ENCODE assay signal across 7 cellular contexts in genomic region chr3:197193755-197194154, GRCh38.
DNase-seq lines count a peak whose midpoint lies in the region; ATAC-seq, FAIRE-seq and TF ChIP-seq lines count a peak whose summit lies in the region.
"Not testable (repeated sequence)": the region's sequence is repeated elsewhere in the genome, so short reads cannot be mapped to it uniquely, and the experiment has no call there.

No MANE protein-coding gene starts in this region.

- not testable (repeated sequence) for H3K9ac ChIP-seq in HepG2 (ENCODE audit: insufficient read depth, low read depth, low read length)

- BruUV-seq in HepG2 (replicated peaks; lab: Mats Ljungman, UMichigan), result TSS peak; percentile 5

- not testable (repeated sequence) for TF ChIP-seq EP300 in HepG2 (IDR thresholded peaks at IDR 0.05; ENCODE audit: low read depth in 2 of 2, low read length in 2 of 2); HepG2 (CRISPR knock-in tag; IDR thresholded peaks at IDR 0.05; ENCODE audit: borderline replicate concordance)

- peaks cover 15% of the 10 kb centered on the region for H3K36me3 ChIP-seq in brain microvascular endothelial cell (replicated peaks)
- not testable (repeated sequence) for H3K36me3 ChIP-seq in HepG2 (replicated peaks in 1 of 2; ENCODE audit: control insufficient read depth in 1 of 2, insufficient read depth in 2 of 2, low read length in 2 of 2); upper lobe of right lung

- not testable (repeated sequence) for ATAC-seq in HepG2, upper lobe of right lung

- H2AFZ ChIP-seq in HepG2 (ENCODE audit: low read length), result not testable (repeated sequence)

- in situ Hi-C loops in brain microvascular endothelial cell (cut with HindIII; ENCODE audit: low pct_ligation_motif_present, low sequenced_read_pairs); HepG2 (cut with HindIII; ENCODE audit: extremely low pct_ligation_motif_present, low pct_unique_long_range_greater_than_20kb): not testable (repeated sequence)

- peaks cover 69% of the 10 kb centered on the region for H3K79me2 ChIP-seq in HepG2 (ENCODE audit: insufficient read depth, low read length)

- 95% methylated on average over 3 of the region's 3 CpGs for WGBS in HepG2 (ENCODE audit: low lambda C conversion rate)

- FAIRE-seq in HepG2 (lab: Jason Lieb, UNC), result peak; percentile 8

- not testable (repeated sequence) for H3K4me3 ChIP-seq in brain microvascular endothelial cell (ENCODE audit: low read depth, low read length); HepG2 (replicated peaks in 1 of 3; ENCODE audit: insufficient read depth in 1 of 3, low read depth in 2 of 3, low read length in 3 of 3); upper lobe of right lung

- peak overlapping the region; percentile 5 for H3K27ac ChIP-seq in brain microvascular endothelial cell
- not testable (repeated sequence) for H3K27ac ChIP-seq in HepG2 (ENCODE audit: extremely low read length, insufficient read depth, low read length); upper lobe of right lung

- H3K9me3 ChIP-seq in HepG2 (ENCODE audit: low read length); upper lobe of right lung: not testable (repeated sequence)

- POLR2A ChIA-PET in HepG2 (lab: Yijun Ruan, JAX), result not testable (repeated sequence)

- intact Hi-C loops in HepG2 (cut with micrococcal nuclease; ENCODE audit: unreplicated experiment); upper lobe of right lung (cut with DNase I): not testable (repeated sequence)

- CTCF ChIA-PET in HepG2 (lab: Yijun Ruan, JAX; ENCODE audit: low intra/inter-chr PET ratio, low total read pairs), result not testable (repeated sequence)

- not testable (repeated sequence) for H3K27me3 ChIP-seq in brain microvascular endothelial cell (replicated peaks); HepG2 (ENCODE audit: control insufficient read depth in 1 of 2, insufficient read depth in 2 of 2, low read length in 2 of 2); upper lobe of right lung

- H3K4me1 ChIP-seq in HepG2 (ENCODE audit: insufficient read depth, low read length); upper lobe of right lung: not testable (repeated sequence)

- TF ChIP-seq RAD21 in HepG2 (CRISPR knock-in tag; IDR thresholded peaks at IDR 0.05), result not testable (repeated sequence)

- TF ChIP-seq CTCF in brain microvascular endothelial cell (IDR thresholded peaks at IDR 0.05; ENCODE audit: low read depth, low read length, missing control alignments); HepG2 (CRISPR knock-in tag; IDR thresholded peaks at IDR 0.05); upper lobe of right lung (IDR thresholded peaks at IDR 0.05): not testable (repeated sequence)

- H3K4me2 ChIP-seq in HepG2 (ENCODE audit: low read depth, low read length), result not testable (repeated sequence)

- DNase-seq in EH (ENCODE audit: low read depth), result peak; percentile 16
- peak; percentile 41 for DNase-seq in LHCN-M2 (ENCODE audit: low read depth)
- DNase-seq in NCI-H226, result peak; percentile 22
- DNase-seq in SKM-1 treated with dmso at 0.1 percent for 144 hours (lab: John Stamatoyannopoulos, UW; ENCODE audit: unreplicated experiment), result peak; percentile 10
- DNase-seq in brain microvascular endothelial cell, result peak; percentile 56
- DNase-seq in HepG2 (ENCODE audit: low spot score), result not testable (repeated sequence)
- DNase-seq in upper lobe of right lung, result peak; percentile 64

- H4K20me1 ChIP-seq in HepG2 (ENCODE audit: insufficient read depth, low read length), result not testable (repeated sequence)

- TF ChIP-seq POLR2A in HepG2 (IDR thresholded peaks at IDR 0.05; ENCODE audit: insufficient read depth in 1 of 2, low read depth in 2 of 2, low read length in 2 of 2), result not testable (repeated sequence)
